1 cellular context compared by ENCODE assay signal in the genomic region with DNA sequence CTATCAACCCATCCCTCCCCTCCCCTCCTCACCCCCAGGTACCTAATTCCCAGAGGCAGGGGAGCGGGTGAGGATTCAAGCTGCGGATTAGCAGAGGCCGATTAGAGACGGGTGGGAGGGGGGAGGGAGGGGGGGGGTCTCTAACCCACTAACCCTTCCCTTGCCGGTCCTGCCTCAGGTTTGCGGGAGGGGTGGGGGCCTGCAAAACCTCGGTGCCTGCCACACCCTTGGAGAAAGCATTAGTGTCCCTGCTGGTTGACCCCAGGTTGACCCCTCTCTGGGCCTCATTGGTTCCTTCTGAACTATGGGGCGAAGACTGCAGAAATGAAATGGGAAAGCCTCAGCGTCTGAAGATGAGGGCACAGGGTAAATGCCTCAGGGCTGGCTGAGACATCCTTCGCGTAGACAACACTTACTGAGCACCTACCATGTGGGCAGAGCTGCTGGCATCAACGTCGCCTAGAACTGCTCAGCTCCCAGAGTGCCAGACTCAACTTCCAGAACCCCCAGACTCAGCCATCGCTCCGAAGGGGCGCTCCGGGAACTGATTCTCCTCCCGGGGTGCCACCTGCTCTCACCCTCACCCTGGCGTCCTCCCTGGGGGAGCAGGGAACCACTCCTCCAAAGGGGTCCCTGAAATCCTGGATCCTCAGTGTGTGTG.
TF ChIP-seq lines count a peak whose summit lies in the region.

No MANE protein-coding gene starts in this region.

TF ChIP-seq in HEK293, 187 proteins besides CTCF, POLR2A, EP300 and RAD21 (continued from another document):
- TF ChIP-seq, protein P1, sequence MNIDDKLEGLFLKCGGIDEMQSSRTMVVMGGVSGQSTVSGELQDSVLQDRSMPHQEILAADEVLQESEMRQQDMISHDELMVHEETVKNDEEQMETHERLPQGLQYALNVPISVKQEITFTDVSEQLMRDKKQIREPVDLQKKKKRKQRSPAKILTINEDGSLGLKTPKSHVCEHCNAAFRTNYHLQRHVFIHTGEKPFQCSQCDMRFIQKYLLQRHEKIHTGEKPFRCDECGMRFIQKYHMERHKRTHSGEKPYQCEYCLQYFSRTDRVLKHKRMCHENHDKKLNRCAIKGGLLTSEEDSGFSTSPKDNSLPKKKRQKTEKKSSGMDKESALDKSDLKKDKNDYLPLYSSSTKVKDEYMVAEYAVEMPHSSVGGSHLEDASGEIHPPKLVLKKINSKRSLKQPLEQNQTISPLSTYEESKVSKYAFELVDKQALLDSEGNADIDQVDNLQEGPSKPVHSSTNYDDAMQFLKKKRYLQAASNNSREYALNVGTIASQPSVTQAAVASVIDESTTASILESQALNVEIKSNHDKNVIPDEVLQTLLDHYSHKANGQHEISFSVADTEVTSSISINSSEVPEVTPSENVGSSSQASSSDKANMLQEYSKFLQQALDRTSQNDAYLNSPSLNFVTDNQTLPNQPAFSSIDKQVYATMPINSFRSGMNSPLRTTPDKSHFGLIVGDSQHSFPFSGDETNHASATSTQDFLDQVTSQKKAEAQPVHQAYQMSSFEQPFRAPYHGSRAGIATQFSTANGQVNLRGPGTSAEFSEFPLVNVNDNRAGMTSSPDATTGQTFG (tag by site-specific recombination; IDR thresholded peaks at IDR 0.05; ENCODE audit: borderline replicate concordance): no peak
- TF ChIP-seq, protein P2, sequence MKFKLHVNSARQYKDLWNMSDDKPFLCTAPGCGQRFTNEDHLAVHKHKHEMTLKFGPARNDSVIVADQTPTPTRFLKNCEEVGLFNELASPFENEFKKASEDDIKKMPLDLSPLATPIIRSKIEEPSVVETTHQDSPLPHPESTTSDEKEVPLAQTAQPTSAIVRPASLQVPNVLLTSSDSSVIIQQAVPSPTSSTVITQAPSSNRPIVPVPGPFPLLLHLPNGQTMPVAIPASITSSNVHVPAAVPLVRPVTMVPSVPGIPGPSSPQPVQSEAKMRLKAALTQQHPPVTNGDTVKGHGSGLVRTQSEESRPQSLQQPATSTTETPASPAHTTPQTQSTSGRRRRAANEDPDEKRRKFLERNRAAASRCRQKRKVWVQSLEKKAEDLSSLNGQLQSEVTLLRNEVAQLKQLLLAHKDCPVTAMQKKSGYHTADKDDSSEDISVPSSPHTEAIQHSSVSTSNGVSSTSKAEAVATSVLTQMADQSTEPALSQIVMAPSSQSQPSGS (tag by site-specific recombination; IDR thresholded peaks at IDR 0.05; ENCODE audit: low read depth): no peak
- TF ChIP-seq ZFP3 (tag by site-specific recombination; IDR thresholded peaks at IDR 0.05; ENCODE audit: low read depth): no peak
- no peak for TF ChIP-seq ZNF146 (tag by site-specific recombination; IDR thresholded peaks at IDR 0.05)
- no peak for TF ChIP-seq ZNF19 (tag by site-specific recombination; IDR thresholded peaks at IDR 0.05; ENCODE audit: low read depth)
- TF ChIP-seq, protein P3, sequence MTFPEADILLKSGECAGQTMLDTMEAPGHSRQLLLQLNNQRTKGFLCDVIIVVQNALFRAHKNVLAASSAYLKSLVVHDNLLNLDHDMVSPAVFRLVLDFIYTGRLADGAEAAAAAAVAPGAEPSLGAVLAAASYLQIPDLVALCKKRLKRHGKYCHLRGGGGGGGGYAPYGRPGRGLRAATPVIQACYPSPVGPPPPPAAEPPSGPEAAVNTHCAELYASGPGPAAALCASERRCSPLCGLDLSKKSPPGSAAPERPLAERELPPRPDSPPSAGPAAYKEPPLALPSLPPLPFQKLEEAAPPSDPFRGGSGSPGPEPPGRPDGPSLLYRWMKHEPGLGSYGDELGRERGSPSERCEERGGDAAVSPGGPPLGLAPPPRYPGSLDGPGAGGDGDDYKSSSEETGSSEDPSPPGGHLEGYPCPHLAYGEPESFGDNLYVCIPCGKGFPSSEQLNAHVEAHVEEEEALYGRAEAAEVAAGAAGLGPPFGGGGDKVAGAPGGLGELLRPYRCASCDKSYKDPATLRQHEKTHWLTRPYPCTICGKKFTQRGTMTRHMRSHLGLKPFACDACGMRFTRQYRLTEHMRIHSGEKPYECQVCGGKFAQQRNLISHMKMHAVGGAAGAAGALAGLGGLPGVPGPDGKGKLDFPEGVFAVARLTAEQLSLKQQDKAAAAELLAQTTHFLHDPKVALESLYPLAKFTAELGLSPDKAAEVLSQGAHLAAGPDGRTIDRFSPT (tag by site-specific recombination; IDR thresholded peaks at IDR 0.05): peak; percentile 69; the same call in 1 of the 2 replicates
- TF ChIP-seq ZNF37A (tag by site-specific recombination; IDR thresholded peaks at IDR 0.05): no peak
- TF ChIP-seq, protein P4, sequence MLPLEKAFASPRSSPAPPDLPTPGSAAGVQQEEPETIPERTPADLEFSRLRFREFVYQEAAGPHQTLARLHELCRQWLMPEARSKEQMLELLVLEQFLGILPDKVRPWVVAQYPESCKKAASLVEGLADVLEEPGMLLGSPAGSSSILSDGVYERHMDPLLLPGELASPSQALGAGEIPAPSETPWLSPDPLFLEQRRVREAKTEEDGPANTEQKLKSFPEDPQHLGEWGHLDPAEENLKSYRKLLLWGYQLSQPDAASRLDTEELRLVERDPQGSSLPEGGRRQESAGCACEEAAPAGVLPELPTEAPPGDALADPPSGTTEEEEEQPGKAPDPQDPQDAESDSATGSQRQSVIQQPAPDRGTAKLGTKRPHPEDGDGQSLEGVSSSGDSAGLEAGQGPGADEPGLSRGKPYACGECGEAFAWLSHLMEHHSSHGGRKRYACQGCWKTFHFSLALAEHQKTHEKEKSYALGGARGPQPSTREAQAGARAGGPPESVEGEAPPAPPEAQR (tag by site-specific recombination; IDR thresholded peaks at IDR 0.05): no peak
- peak; percentile 8; the same call in 1 of the 2 replicates for TF ChIP-seq ZNF664 (tag by site-specific recombination; IDR thresholded peaks at IDR 0.05)
- no peak for TF ChIP-seq ZNF350 (tag by site-specific recombination; IDR thresholded peaks at IDR 0.05)
- no peak for TF ChIP-seq ZNF324 (tag by site-specific recombination; IDR thresholded peaks at IDR 0.05)
- TF ChIP-seq, protein P5, sequence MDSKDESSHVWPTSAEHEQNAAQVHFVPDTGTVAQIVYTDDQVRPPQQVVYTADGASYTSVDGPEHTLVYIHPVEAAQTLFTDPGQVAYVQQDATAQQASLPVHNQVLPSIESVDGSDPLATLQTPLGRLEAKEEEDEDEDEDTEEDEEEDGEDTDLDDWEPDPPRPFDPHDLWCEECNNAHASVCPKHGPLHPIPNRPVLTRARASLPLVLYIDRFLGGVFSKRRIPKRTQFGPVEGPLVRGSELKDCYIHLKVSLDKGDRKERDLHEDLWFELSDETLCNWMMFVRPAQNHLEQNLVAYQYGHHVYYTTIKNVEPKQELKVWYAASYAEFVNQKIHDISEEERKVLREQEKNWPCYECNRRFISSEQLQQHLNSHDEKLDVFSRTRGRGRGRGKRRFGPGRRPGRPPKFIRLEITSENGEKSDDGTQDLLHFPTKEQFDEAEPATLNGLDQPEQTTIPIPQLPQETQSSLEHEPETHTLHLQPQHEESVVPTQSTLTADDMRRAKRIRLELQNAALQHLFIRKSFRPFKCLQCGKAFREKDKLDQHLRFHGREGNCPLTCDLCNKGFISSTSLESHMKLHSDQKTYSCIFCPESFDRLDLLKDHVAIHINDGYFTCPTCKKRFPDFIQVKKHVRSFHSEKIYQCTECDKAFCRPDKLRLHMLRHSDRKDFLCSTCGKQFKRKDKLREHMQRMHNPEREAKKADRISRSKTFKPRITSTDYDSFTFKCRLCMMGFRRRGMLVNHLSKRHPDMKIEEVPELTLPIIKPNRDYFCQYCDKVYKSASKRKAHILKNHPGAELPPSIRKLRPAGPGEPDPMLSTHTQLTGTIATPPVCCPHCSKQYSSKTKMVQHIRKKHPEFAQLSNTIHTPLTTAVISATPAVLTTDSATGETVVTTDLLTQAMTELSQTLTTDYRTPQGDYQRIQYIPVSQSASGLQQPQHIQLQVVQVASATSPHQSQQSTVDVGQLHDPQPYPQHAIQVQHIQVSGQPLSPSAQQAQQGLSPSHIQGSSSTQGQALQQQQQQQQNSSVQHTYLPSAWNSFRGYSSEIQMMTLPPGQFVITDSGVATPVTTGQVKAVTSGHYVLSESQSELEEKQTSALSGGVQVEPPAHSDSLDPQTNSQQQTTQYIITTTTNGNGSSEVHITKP (tag by site-specific recombination; IDR thresholded peaks at IDR 0.05): peak; percentile 66
- TF ChIP-seq, protein P6, sequence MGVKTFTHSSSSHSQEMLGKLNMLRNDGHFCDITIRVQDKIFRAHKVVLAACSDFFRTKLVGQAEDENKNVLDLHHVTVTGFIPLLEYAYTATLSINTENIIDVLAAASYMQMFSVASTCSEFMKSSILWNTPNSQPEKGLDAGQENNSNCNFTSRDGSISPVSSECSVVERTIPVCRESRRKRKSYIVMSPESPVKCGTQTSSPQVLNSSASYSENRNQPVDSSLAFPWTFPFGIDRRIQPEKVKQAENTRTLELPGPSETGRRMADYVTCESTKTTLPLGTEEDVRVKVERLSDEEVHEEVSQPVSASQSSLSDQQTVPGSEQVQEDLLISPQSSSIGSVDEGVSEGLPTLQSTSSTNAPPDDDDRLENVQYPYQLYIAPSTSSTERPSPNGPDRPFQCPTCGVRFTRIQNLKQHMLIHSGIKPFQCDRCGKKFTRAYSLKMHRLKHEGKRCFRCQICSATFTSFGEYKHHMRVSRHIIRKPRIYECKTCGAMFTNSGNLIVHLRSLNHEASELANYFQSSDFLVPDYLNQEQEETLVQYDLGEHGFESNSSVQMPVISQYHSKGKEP (tag by site-specific recombination; IDR thresholded peaks at IDR 0.05): no peak
